ENCODE assay signal across 8 cellular contexts in genomic region chr11:100827934-100828661, GRCh38.
DNase-seq lines count a peak whose midpoint lies in the region; ATAC-seq and TF ChIP-seq lines count a peak whose summit lies in the region.

No MANE protein-coding gene starts in this region.

- H3K36me3 Mint-ChIP-seq in endothelial cell (ENCODE audit: low read depth, unreplicated experiment): no peaks in the 10 kb centered on the region
- no peaks in the 10 kb centered on the region for H3K36me3 Mint-ChIP-seq in activated naive CD4-positive, alpha-beta T cell treated with anti-CD3 and anti-CD28 coated beads for 36 hours (ENCODE audit: low read depth)

- H3K4me1 Mint-ChIP-seq in endothelial cell (ENCODE audit: unreplicated experiment): peaks cover 7% of the 10 kb centered on the region
- no peaks in the 10 kb centered on the region for H3K4me1 Mint-ChIP-seq in activated naive CD4-positive, alpha-beta T cell treated with anti-CD3 and anti-CD28 coated beads for 36 hours (ENCODE audit: low read depth)

- H3K4me3 Mint-ChIP-seq in endothelial cell (ENCODE audit: unreplicated experiment): no peak overlapping the region
- H3K4me3 Mint-ChIP-seq in activated naive CD4-positive, alpha-beta T cell treated with anti-CD3 and anti-CD28 coated beads for 36 hours: no peak overlapping the region

- TF ChIP-seq CTCF in endothelial cell (IDR thresholded peaks at IDR 0.05; ENCODE audit: unreplicated experiment): peak; percentile 55

- H3K27ac Mint-ChIP-seq in endothelial cell (ENCODE audit: unreplicated experiment): no peak overlapping the region
- H3K27ac Mint-ChIP-seq in activated naive CD4-positive, alpha-beta T cell treated with anti-CD3 and anti-CD28 coated beads for 36 hours: no peak overlapping the region

- intact Hi-C loops in posterior vena cava (cut with DNase I): no loop called here
- intact Hi-C loops in activated naive CD4-positive, alpha-beta T cell treated with anti-CD3 and anti-CD28 coated beads for 36 hours (cut with micrococcal nuclease): no loop called here

- peak; percentile 95 for ATAC-seq in GM18517 (IDR thresholded peaks at IDR 0.05; ENCODE audit: unreplicated experiment)
- peak; percentile 83 for ATAC-seq in HG02642 (IDR thresholded peaks at IDR 0.05; ENCODE audit: poor library complexity, unreplicated experiment)
- ATAC-seq in HG03095 (IDR thresholded peaks at IDR 0.05; ENCODE audit: unreplicated experiment): no peak

- H3K27me3 Mint-ChIP-seq in endothelial cell (ENCODE audit: unreplicated experiment): no peaks in the 10 kb centered on the region
- H3K27me3 Mint-ChIP-seq in activated naive CD4-positive, alpha-beta T cell treated with anti-CD3 and anti-CD28 coated beads for 36 hours (ENCODE audit: low read depth): no peaks in the 10 kb centered on the region

- no peaks in the 10 kb centered on the region for H3K9me3 Mint-ChIP-seq in endothelial cell (ENCODE audit: unreplicated experiment)
- H3K9me3 Mint-ChIP-seq in activated naive CD4-positive, alpha-beta T cell treated with anti-CD3 and anti-CD28 coated beads for 36 hours: no peaks in the 10 kb centered on the region

- peak; percentile 45 for DNase-seq in NCI-H2081 treated with DMSO at 0.1 percent for 48 hours (lab: John Stamatoyannopoulos, UW)
- peak; percentile 51 for DNase-seq in endothelial cell (ENCODE audit: low spot score)
- DNase-seq in posterior vena cava (ENCODE audit: low spot score): no peak
- no peak for DNase-seq in activated naive CD4-positive, alpha-beta T cell treated with anti-CD3 and anti-CD28 coated beads for 36 hours
- no peak for DNase-seq in NCI-H1930 (lab: John Stamatoyannopoulos, UW)

- CTCF ChIA-PET in activated naive CD4-positive, alpha-beta T cell treated with anti-CD3 and anti-CD28 coated beads for 36 hours (lab: Charles Lee): interaction anchor here (0.7 kb wide), 1 partner anchor 19 kb away, joined by 3 read pairs; no protein-coding TSS in a partner anchor

Comparison
In these comparisons a context has a peak if more than half of its experiments do, and no peak if none do; other contexts are left out.
1. DNase-seq: peak in NCI-H2081 treated with DMSO at 0.1 percent for 48 hours (single experiment) and endothelial cell (single experiment); none in posterior vena cava (single experiment), activated naive CD4-positive, alpha-beta T cell treated with anti-CD3 and anti-CD28 coated beads for 36 hours (single experiment) and NCI-H1930 (0 of 2).